Comparison of ENCODE assay signal across 25 cellular contexts in the genomic region with DNA sequence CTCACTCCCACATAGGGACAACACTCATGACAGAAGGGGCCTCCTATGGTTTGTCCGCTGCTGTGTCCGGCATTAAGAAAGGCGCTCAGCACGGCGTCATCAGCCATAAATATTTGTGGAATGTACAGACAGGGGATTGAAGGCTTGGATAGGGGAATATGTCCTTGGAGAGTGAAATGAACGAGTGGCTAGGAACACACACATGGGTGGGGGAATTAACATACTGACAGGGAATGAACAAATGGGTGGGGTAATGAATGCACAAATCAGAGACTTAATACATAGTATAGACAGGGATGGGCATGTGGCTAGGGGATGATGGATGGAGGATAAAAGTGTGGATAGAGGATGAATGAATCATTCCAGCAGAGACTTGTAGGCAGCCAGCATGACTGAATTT.
DNase-seq lines count a peak whose midpoint lies in the region; ATAC-seq, FAIRE-seq and TF ChIP-seq lines count a peak whose summit lies in the region.
"Had no signal": no experiment of that assay in that cellular context is flagged by ENCODE, and none has a peak within 500 bp of the region (broad histone marks: within the 10 kb centered on the region; RNA-seq: fewer than 3 reads in every experiment).

No MANE protein-coding gene starts in this region.

- H3K36me3 Mint-ChIP-seq in astrocyte (ENCODE audit: low read depth, unreplicated experiment) = no peaks in the 10 kb centered on the region

- H3K4me3 ChIP-seq in astrocyte (ENCODE audit: insufficient read depth, low read depth, low read length) = no peak overlapping the region
- H3K4me3 ChIP-seq in tibial artery = no peak overlapping the region
- H3K4me3 ChIP-seq in pancreas = no peak overlapping the region
- H3K4me3 ChIP-seq: esophagus muscularis mucosa, GM12878, HAP-1, right lobe of liver had no signal

- H3K27ac Mint-ChIP-seq in astrocyte (ENCODE audit: unreplicated experiment) = no peak overlapping the region
- H3K27ac Mint-ChIP-seq: activated CD4-positive, alpha-beta T cell treated with anti-CD3 and anti-CD28 coated beads, Interleukin-2, amount 10 ng/mL, durations not matched to agents 24 days and 14 days; activated naive CD8-positive, alpha-beta T cell treated with anti-CD3 and anti-CD28 coated beads, Interleukin-2, amount 50 U/mL, for 24 hours had no signal

- peaks cover 1% of the 10 kb centered on the region for H3K9me3 Mint-ChIP-seq in astrocyte (ENCODE audit: unreplicated experiment)
- H3K9me3 Mint-ChIP-seq: activated CD4-positive, alpha-beta T cell treated with anti-CD3 and anti-CD28 coated beads, Interleukin-2, amount 10 ng/mL, durations not matched to agents 24 days and 14 days; activated naive CD8-positive, alpha-beta T cell treated with anti-CD3 and anti-CD28 coated beads, Interleukin-2, amount 50 U/mL, for 24 hours had no signal

- no peak for FAIRE-seq in astrocyte (lab: Jason Lieb, UNC)
- no peak for FAIRE-seq in pancreas (lab: Jason Lieb, UNC)
- FAIRE-seq: A204.1, D721Med, GM12878, islet of Langerhans had no signal

- peak overlapping the region; percentile 42 for H3K4me2 ChIP-seq in astrocyte (ENCODE audit: low read length)

- H3K9ac ChIP-seq in astrocyte (ENCODE audit: low read length) = no peak overlapping the region

- no peaks in the 10 kb centered on the region for H3K79me2 ChIP-seq in astrocyte (ENCODE audit: insufficient read depth, low read length)

- intact Hi-C loops in tibial artery (cut with DNase I; ENCODE audit: low total_unique reads) (no loop called here), pancreas (cut with DNase I) (no loop called here)

- in situ Hi-C loops in GM13976 (cut with MboI; ENCODE audit: low sequenced_read_pairs, unreplicated experiment) = no loop called here

- H3K27me3 Mint-ChIP-seq in astrocyte (ENCODE audit: low read depth, unreplicated experiment) = peaks cover 10% of the 10 kb centered on the region
- H3K27me3 Mint-ChIP-seq: activated CD4-positive, alpha-beta T cell treated with anti-CD3 and anti-CD28 coated beads, Interleukin-2, amount 10 ng/mL, durations not matched to agents 24 days and 14 days had no signal

- H3K9me3 ChIP-seq in astrocyte (ENCODE audit: insufficient read depth, low read depth, low read length) (no peaks in the 10 kb centered on the region), tibial artery (no peaks in the 10 kb centered on the region), pancreas (no peaks in the 10 kb centered on the region)
- H3K9me3 ChIP-seq: esophagus muscularis mucosa, HAP-1, right lobe of liver had no signal

- TF ChIP-seq CTCF in astrocyte (IDR thresholded peaks at IDR 0.05; ENCODE audit: insufficient read depth, low read depth, low read length) = no peak
- no peak for TF ChIP-seq CTCF in tibial artery (IDR thresholded peaks at IDR 0.05)
- TF ChIP-seq CTCF in pancreas (IDR thresholded peaks at IDR 0.05) = no peak
- TF ChIP-seq CTCF in GM13976 (IDR thresholded peaks at IDR 0.05; ENCODE audit: borderline replicate concordance, control extremely low read depth, extremely low read depth, insufficient read depth, missing control alignments) = no peak

- no peak overlapping the region for H2AFZ ChIP-seq in astrocyte (ENCODE audit: low read depth, low read length)

- 71% methylated on average over 6 of the region's 6 CpGs for WGBS in pancreas, 2 donors

- DNase-seq in A172 (ENCODE audit: low spot score) (peak; percentile 36), HS-27A (ENCODE audit: low read depth) (peak; percentile 62), astrocyte (ENCODE audit: low read depth) (peak; percentile 37), glomerular visceral epithelial cell (ENCODE audit: extremely low spot score) (peak; percentile 30), tibial artery (no peak), pancreas (no peak), GM13976 (ENCODE audit: low spot score) (no peak)
- DNase-seq: activated CD4-positive, alpha-beta T cell treated with anti-CD3 and anti-CD28 coated beads, Interleukin-2, amount 10 ng/mL, durations not matched to agents 24 days and 14 days; activated naive CD8-positive, alpha-beta T cell treated with anti-CD3 and anti-CD28 coated beads, Interleukin-2, amount 50 U/mL, for 24 hours; central memory CD4-positive, alpha-beta T cell; GDM1; NCI-H2029; NCI-H510A treated with DMSO at 0.1 percent for 48 hours; Right ventricle myocardium superior; stimulated activated naive CD4-positive, alpha-beta T cell treated with Interleukin-2 at 50 U/mL for 16 hours; trophoblast cell had no signal

- no peaks in the 10 kb centered on the region for H4K20me1 ChIP-seq in astrocyte (ENCODE audit: insufficient read depth, low read length)

- no peak overlapping the region for H3K27ac ChIP-seq in astrocyte (ENCODE audit: low read depth, low read length)
- H3K27ac ChIP-seq in tibial artery = no peak overlapping the region
- H3K27ac ChIP-seq in pancreas = no peak overlapping the region
- H3K27ac ChIP-seq: C4-2B, esophagus muscularis mucosa, right lobe of liver had no signal

- ATAC-seq in pancreas (no peak), HG02973 (IDR thresholded peaks at IDR 0.05; ENCODE audit: unreplicated experiment) (no peak)
- ATAC-seq: activated naive CD8-positive, alpha-beta T cell treated with anti-CD3 and anti-CD28 coated beads, Interleukin-2, amount 50 U/mL, for 24 hours; GM12878; right lobe of liver had no signal

- no peak overlapping the region for H3K4me3 Mint-ChIP-seq in astrocyte (ENCODE audit: unreplicated experiment)
- H3K4me3 Mint-ChIP-seq: activated CD4-positive, alpha-beta T cell treated with anti-CD3 and anti-CD28 coated beads, Interleukin-2, amount 10 ng/mL, durations not matched to agents 24 days and 14 days; activated naive CD8-positive, alpha-beta T cell treated with anti-CD3 and anti-CD28 coated beads, Interleukin-2, amount 50 U/mL, for 24 hours had no signal

- H3K4me1 Mint-ChIP-seq in astrocyte (ENCODE audit: low read depth, unreplicated experiment) = peaks cover 4% of the 10 kb centered on the region
- H3K4me1 Mint-ChIP-seq: activated CD4-positive, alpha-beta T cell treated with anti-CD3 and anti-CD28 coated beads, Interleukin-2, amount 10 ng/mL, durations not matched to agents 24 days and 14 days; activated naive CD8-positive, alpha-beta T cell treated with anti-CD3 and anti-CD28 coated beads, Interleukin-2, amount 50 U/mL, for 24 hours had no signal

- H3K4me1 ChIP-seq in astrocyte (ENCODE audit: insufficient read depth, low read length) (no peaks in the 10 kb centered on the region), tibial artery (no peaks in the 10 kb centered on the region), pancreas (no peaks in the 10 kb centered on the region)
- H3K4me1 ChIP-seq: esophagus muscularis mucosa, HAP-1, right lobe of liver had no signal

- H3K27me3 ChIP-seq in astrocyte (ENCODE audit: insufficient read depth, low read length) (no peaks in the 10 kb centered on the region), tibial artery (no peaks in the 10 kb centered on the region), pancreas (no peaks in the 10 kb centered on the region)
- H3K27me3 ChIP-seq: esophagus muscularis mucosa, right lobe of liver had no signal

- no peaks in the 10 kb centered on the region for H3K36me3 ChIP-seq in astrocyte (ENCODE audit: insufficient read depth, low read length)
- H3K36me3 ChIP-seq in tibial artery = no peaks in the 10 kb centered on the region
- no peaks in the 10 kb centered on the region for H3K36me3 ChIP-seq in pancreas
- H3K36me3 ChIP-seq: esophagus muscularis mucosa, HAP-1, right lobe of liver had no signal

Comparison
In these comparisons a context has a peak if more than half of its experiments do, and no peak if none do; other contexts are left out.
1. DNase-seq: peak in A172 (single experiment), HS-27A (single experiment), astrocyte (single experiment) and glomerular visceral epithelial cell (single experiment); none in tibial artery (0 of 2), pancreas (0 of 6) and GM13976 (single experiment).